8 cellular contexts compared by ENCODE assay signal in the genomic region with DNA sequence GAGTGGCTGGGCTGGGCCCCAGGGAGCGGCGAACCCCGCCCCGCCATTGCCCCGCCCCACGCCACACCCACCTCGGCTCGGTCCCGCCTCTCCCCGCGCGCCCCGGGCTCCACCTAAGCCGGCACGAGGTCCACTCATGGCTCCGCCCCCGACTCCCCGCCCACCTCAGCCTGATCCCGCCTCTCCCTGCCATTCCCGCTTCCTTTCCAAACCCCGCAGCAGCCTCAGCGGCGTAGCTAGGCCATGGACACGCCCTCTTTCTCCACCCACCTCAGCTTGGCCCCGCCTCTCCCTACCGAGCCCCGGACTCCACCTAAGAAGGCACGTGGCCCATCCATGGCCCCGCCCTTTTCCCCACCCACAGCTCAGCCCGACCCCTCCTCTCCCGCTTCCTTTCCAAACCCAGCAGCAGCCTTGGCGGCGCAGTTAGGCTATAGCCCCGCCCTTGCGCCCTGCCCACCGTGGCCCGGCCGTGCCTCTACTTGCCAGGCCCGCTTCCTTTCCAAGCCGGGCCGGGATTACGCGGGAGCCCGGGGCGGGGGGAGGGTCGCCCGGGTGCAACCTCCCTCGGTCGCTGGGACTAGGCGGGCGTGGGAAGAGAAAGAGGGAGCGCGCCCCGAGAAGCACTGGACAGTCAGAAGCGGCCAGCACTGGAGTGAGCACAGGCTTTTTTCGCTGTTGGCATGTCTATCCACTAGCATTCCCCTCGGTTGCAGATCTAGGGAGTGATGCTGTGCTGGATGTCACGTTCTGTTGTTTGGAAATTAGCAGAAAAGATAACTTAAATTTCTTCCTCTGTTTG. TPM values are rescaled to one million over a fixed set of nuclear protein-coding genes. Genes with fewer than 3 reads are reported as not detected.
DNase-seq lines count a peak whose midpoint lies in the region; ATAC-seq lines count a peak whose summit lies in the region.

A gene with protein sequence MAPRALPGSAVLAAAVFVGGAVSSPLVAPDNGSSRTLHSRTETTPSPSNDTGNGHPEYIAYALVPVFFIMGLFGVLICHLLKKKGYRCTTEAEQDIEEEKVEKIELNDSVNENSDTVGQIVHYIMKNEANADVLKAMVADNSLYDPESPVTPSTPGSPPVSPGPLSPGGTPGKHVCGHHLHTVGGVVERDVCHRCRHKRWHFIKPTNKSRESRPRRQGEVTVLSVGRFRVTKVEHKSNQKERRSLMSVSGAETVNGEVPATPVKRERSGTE (minus strand): TSS at position 4 of the 802 bp plus-strand sequence. CDS start 89 bp downstream, outside the sequence.

- peak within 1 kb of the TSS; percentile 93 to 95 for H3K27ac Mint-ChIP-seq in activated naive CD4-positive, alpha-beta T cell treated with anti-CD3 and anti-CD28 coated beads, Interleukin-2, amount 50 U/mL, for 72 hours

- peak within 1 kb of the TSS; percentile 82 for H3K27ac ChIP-seq in substantia nigra (ENCODE audit: low read depth, low read length, poor library complexity, severe bottlenecking)

- peaks cover 13 to 23% of the 10 kb centered on the region in 2 donors for H3K36me3 Mint-ChIP-seq in activated naive CD4-positive, alpha-beta T cell treated with anti-CD3 and anti-CD28 coated beads, Interleukin-2, amount 50 U/mL, for 72 hours

- peak; percentile 81 for ATAC-seq in HG02623 (IDR thresholded peaks at IDR 0.05; ENCODE audit: unreplicated experiment)
- peak; percentile 87 to 90 for ATAC-seq in activated naive CD4-positive, alpha-beta T cell treated with anti-CD3 and anti-CD28 coated beads, Interleukin-2, amount 50 U/mL, for 72 hours

- peaks cover 0 to 3% of the 10 kb centered on the region in 2 donors for H3K9me3 Mint-ChIP-seq in activated naive CD4-positive, alpha-beta T cell treated with anti-CD3 and anti-CD28 coated beads, Interleukin-2, amount 50 U/mL, for 72 hours

- DNase-seq in GM04503 (ENCODE audit: low read depth), result peak; percentile 93
- peak; percentile 98 for DNase-seq in NCI-H1092 treated with DMSO at 0.1 percent for 48 hours (lab: John Stamatoyannopoulos, UW)
- DNase-seq in SKM-1 treated with dmso at 0.1 percent for 144 hours (lab: John Stamatoyannopoulos, UW; ENCODE audit: unreplicated experiment), result peak; percentile 96
- DNase-seq in activated naive CD4-positive, alpha-beta T cell treated with anti-CD3 and anti-CD28 coated beads, Interleukin-2, amount 50 U/mL, for 72 hours (ENCODE audit: low spot score in 2 of 2), result peak; percentile 99 to 100
- peak; percentile 97 for DNase-seq in germinal center (ENCODE audit: low spot score)
- peak; percentile 98 for DNase-seq in non-pigmented ciliary epithelial cell (ENCODE audit: low read depth)
- DNase-seq in substantia nigra (lab: John Stamatoyannopoulos, UW), result peak; percentile 81 to 100 (median 100)

RNA-seq across cellular contexts. Expression of the gene that starts here (rescaled TPM):
- total RNA-seq in activated naive CD4-positive, alpha-beta T cell treated with anti-CD3 and anti-CD28 coated beads, Interleukin-2, amount 50 U/mL, for 72 hours, result 10 to 100 TPM; 15.1 to 15.2 TPM

Comparison
In these comparisons a context has a peak if more than half of its experiments do, and no peak if none do; other contexts are left out.
1. Peak in every context shown above with its lines: DNase-seq, ATAC-seq and H3K27ac ChIP-seq.